ENCODE assay signal across 10 cellular contexts in genomic region chr16:4800290-4801041, GRCh38. TPM values are rescaled to one million over a fixed set of nuclear protein-coding genes. Genes with fewer than 3 reads are reported as not detected.
DNase-seq lines count a peak whose midpoint lies in the region; ATAC-seq and TF ChIP-seq lines count a peak whose summit lies in the region.
"Had no signal": no experiment of that assay in that cellular context is flagged by ENCODE, and none has a peak within 500 bp of the region (broad histone marks: within the 10 kb centered on the region; RNA-seq: fewer than 3 reads in every experiment).

No MANE protein-coding gene starts in this region.

- H2AFZ ChIP-seq in PC-9 = no peak overlapping the region

- H3K4me1 ChIP-seq in PC-9 (replicated peaks; ENCODE audit: insufficient read depth) = peaks cover 27% of the 10 kb centered on the region
- peaks cover 0 to 16% of the 10 kb centered on the region in 2 donors for H3K4me1 ChIP-seq in esophagus (ENCODE audit: control insufficient read depth in 2 of 2, insufficient read depth in 2 of 2, low read length in 1 of 2)

- H3K27ac ChIP-seq in PC-9 (no peak overlapping the region), esophagus (ENCODE audit: low read depth in 2 of 2, low read length in 1 of 2) (peak overlapping the region; percentile 28 to 47)

- H3K27me3 ChIP-seq in PC-9 (ENCODE audit: insufficient read depth, low read depth) (no peaks in the 10 kb centered on the region), esophagus (ENCODE audit: control insufficient read depth in 1 of 2, insufficient read depth in 2 of 2, low read length in 2 of 2) (no peaks in the 10 kb centered on the region)

- H3K36me3 Mint-ChIP-seq in activated CD4-positive, alpha-beta T cell treated with anti-CD3 and anti-CD28 coated beads for 36 hours (ENCODE audit: low read depth) = peaks cover 10% of the 10 kb centered on the region

- DNase-seq in activated CD4-positive, alpha-beta T cell treated with anti-CD3 and anti-CD28 coated beads for 36 hours = no peak
- no peak for DNase-seq in activated CD4-positive, alpha-beta T cell treated with anti-CD3 and anti-CD28 coated beads for 4 hours
- DNase-seq in PC-9 (peak in 1 of 2 experiments; percentile 71), pons (ENCODE audit: low spot score) (peak; percentile 96)
- DNase-seq: DND-41 had no signal

- CTCF ChIA-PET in activated CD4-positive, alpha-beta T cell treated with anti-CD3 and anti-CD28 coated beads for 36 hours (lab: Charles Lee) = interaction anchor here (0.8 kb wide), 1 partner anchor 15 kb away, joined by 3 read pairs; no protein-coding TSS in a partner anchor
- CTCF ChIA-PET in PC-9 (lab: Charles Lee) = no interaction called here

- H3K4me3 ChIP-seq in PC-9 (no peak overlapping the region), esophagus (ENCODE audit: low read depth in 1 of 2, low read length in 2 of 2) (no peak overlapping the region)

- BruUV-seq in PC-9 (replicated peaks; lab: Mats Ljungman, UMichigan) = no TSS peak

- 50 to 56% methylated on average over 17 of the region's 17 CpGs for WGBS in esophagus, 2 donors

- peaks cover 23% of the 10 kb centered on the region for H3K79me2 ChIP-seq in PC-9 (ENCODE audit: low read depth)

- H3K9me3 ChIP-seq in PC-9 (ENCODE audit: insufficient read depth, low read depth) = no peaks in the 10 kb centered on the region
- H3K9me3 ChIP-seq in esophagus (ENCODE audit: control insufficient read depth in 2 of 2, insufficient read depth in 1 of 2, low read depth in 1 of 2, low read length in 1 of 2) = no peaks in the 10 kb centered on the region

- H3K9me2 ChIP-seq in PC-9 (ENCODE audit: insufficient read depth) = no peaks in the 10 kb centered on the region

- intact Hi-C loops in activated CD4-positive, alpha-beta T cell treated with anti-CD3 and anti-CD28 coated beads for 36 hours (cut with DNase I, micrococcal nuclease) = loop anchor here in 1 of 2 experiments (5.0 kb wide), 2 partner anchors 47 to 493 kb away; partner anchors contain the start of genes GLYR1 and UBN1
- intact Hi-C loops in PC-9 (cut with micrococcal nuclease; ENCODE audit: unreplicated experiment) = no loop called here

- H3K4me3 Mint-ChIP-seq in activated CD4-positive, alpha-beta T cell treated with anti-CD3 and anti-CD28 coated beads for 36 hours = peak overlapping the region; percentile 6

- H3K9me3 Mint-ChIP-seq in activated CD4-positive, alpha-beta T cell treated with anti-CD3 and anti-CD28 coated beads for 36 hours (ENCODE audit: low read depth) = no peaks in the 10 kb centered on the region

- H3K4me1 Mint-ChIP-seq in activated CD4-positive, alpha-beta T cell treated with anti-CD3 and anti-CD28 coated beads for 36 hours = peaks cover 14% of the 10 kb centered on the region

- peaks cover 28% of the 10 kb centered on the region for H3F3A ChIP-seq in PC-9 (ENCODE audit: insufficient read depth, low read depth)

- no peaks in the 10 kb centered on the region for H4K20me1 ChIP-seq in PC-9 (ENCODE audit: insufficient read depth)

- ATAC-seq in activated CD4-positive, alpha-beta T cell treated with anti-CD3 and anti-CD28 coated beads for 36 hours = no peak
- ATAC-seq in HG02623 (IDR thresholded peaks at IDR 0.05; ENCODE audit: unreplicated experiment) (no peak), HG02938 (IDR thresholded peaks at IDR 0.05; ENCODE audit: unreplicated experiment) (no peak), GM21717 (IDR thresholded peaks at IDR 0.05; ENCODE audit: unreplicated experiment) (no peak)

- peak overlapping the region; percentile 96 for H3K4me2 ChIP-seq in PC-9

- TF ChIP-seq CTCF in PC-9 (conservative IDR thresholded peaks at IDR 0.05) = no peak

- no peaks in the 10 kb centered on the region for H3K27me3 Mint-ChIP-seq in activated CD4-positive, alpha-beta T cell treated with anti-CD3 and anti-CD28 coated beads for 36 hours

- POLR2A ChIA-PET in activated CD4-positive, alpha-beta T cell treated with anti-CD3 and anti-CD28 coated beads for 36 hours (lab: Charles Lee) = interaction anchor here (0.5 kb wide), 1 partner anchor 151 kb away, joined by 6 read pairs; no protein-coding TSS in a partner anchor
- POLR2A ChIA-PET in PC-9 (lab: Charles Lee; ENCODE audit: unreplicated experiment) = interaction anchor here (0.6 kb wide), 1 partner anchor 28 kb away, joined by 5 read pairs; no protein-coding TSS in a partner anchor

- H3K36me3 ChIP-seq in PC-9 (ENCODE audit: low read depth) = no peaks in the 10 kb centered on the region; the same call in 1 of the 2 replicates
- peaks cover 14 to 36% of the 10 kb centered on the region in 2 donors for H3K36me3 ChIP-seq in esophagus (ENCODE audit: control insufficient read depth in 2 of 2, insufficient read depth in 2 of 2, low read length in 1 of 2)

- H3K27ac Mint-ChIP-seq in activated CD4-positive, alpha-beta T cell treated with anti-CD3 and anti-CD28 coated beads for 36 hours = no peak overlapping the region

RNA-seq across cellular contexts. Expression of gene ROGDI, which starts 2.0 kb away (rescaled TPM):
- 1 to 10 TPM; 3.7 to 7.3 TPM for total RNA-seq in activated CD4-positive, alpha-beta T cell treated with anti-CD3 and anti-CD28 coated beads for 36 hours
- 40.8 and 45.2 TPM in 2 replicates for total RNA-seq in PC-9 (2021)
- polyA plus RNA-seq in esophagus = 10 to 100 TPM; 28.7 to 49.5 TPM

RNA-seq across cellular contexts. Expression of gene SMIM22, which starts 5.3 kb away (rescaled TPM):
- not detected for total RNA-seq in activated CD4-positive, alpha-beta T cell treated with anti-CD3 and anti-CD28 coated beads for 36 hours
- 134 and 182 TPM in 2 replicates for total RNA-seq in PC-9 (2021)
- polyA plus RNA-seq in esophagus = 10 to 100 TPM; 20.1 to 28.6 TPM
- total RNA-seq: T-helper 1 cell treated with Interleukin-12 subunit alpha and Interleukin-12 subunit beta and Interleukin-4 antibody, amounts not matched to agents 30 ng/mL and 1 ng/mL, for 36 hours had no signal

RNA-seq across cellular contexts. Expression of gene SEPTIN12, which starts 12.3 kb away (rescaled TPM):
- total RNA-seq in activated CD4-positive, alpha-beta T cell treated with anti-CD3 and anti-CD28 coated beads for 36 hours = not detected
- total RNA-seq in PC-9 (2021) = not detected in 2 replicates
- under 1 TPM in 1 of 2 donors, not detected in 1; 0.07 TPM for polyA plus RNA-seq in esophagus
- total RNA-seq: T-helper 1 cell treated with Interleukin-12 subunit alpha and Interleukin-12 subunit beta and Interleukin-4 antibody, amounts not matched to agents 30 ng/mL and 1 ng/mL, for 36 hours had no signal

RNA-seq across cellular contexts. Expression of gene ZNF500, which starts 33.5 kb away (rescaled TPM):
- total RNA-seq in activated CD4-positive, alpha-beta T cell treated with anti-CD3 and anti-CD28 coated beads for 36 hours = 10 to 100 TPM; 10.3 to 11.6 TPM
- 28.8 and 29.2 TPM in 2 replicates for total RNA-seq in PC-9 (2021)
- polyA plus RNA-seq in esophagus = 1 to 10 TPM; 4.4 to 8.9 TPM

RNA-seq across cellular contexts. Expression of gene GLYR1, which starts 46.6 kb away (rescaled TPM):
- total RNA-seq in activated CD4-positive, alpha-beta T cell treated with anti-CD3 and anti-CD28 coated beads for 36 hours = 10 to 100 TPM; 76.9 to 78.4 TPM
- 97.5 and 135 TPM in 2 replicates for total RNA-seq in PC-9 (2021)
- polyA plus RNA-seq in esophagus = 10 to 100 TPM; 34.3 to 35.6 TPM

Comparison
In these comparisons a context has a peak if more than half of its experiments do, and no peak if none do; other contexts are left out.
1. RNA of gene SMIM22, which starts 5.3 kb away (total RNA-seq): 134 to 182 TPM in PC-9; not detected in activated CD4-positive, alpha-beta T cell treated with anti-CD3 and anti-CD28 coated beads for 36 hours; every median in the first group is over 100 times any median in the second.